ENCODE assay signal across 9 cellular contexts in genomic region chr4:1026115-1026514, GRCh38. TPM values are rescaled to one million over a fixed set of nuclear protein-coding genes. Genes with fewer than 3 reads are reported as not detected.
A peak's percentile ranks its signal among the peaks of the same experiment; 100 is the strongest.
DNase-seq lines count a peak whose midpoint lies in the region; ATAC-seq and TF ChIP-seq lines count a peak whose summit lies in the region.
"Had no signal": no experiment of that assay in that cellular context is flagged by ENCODE, and none has a peak within 500 bp of the region (broad histone marks: within the 10 kb centered on the region; RNA-seq: fewer than 3 reads in every experiment).

No MANE protein-coding gene starts in this region.

- no peak for TF ChIP-seq CTCF in BE2C (IDR thresholded peaks at IDR 0.05; ENCODE audit: low read depth, low read length)

- no peaks in the 10 kb centered on the region for H3K9me3 ChIP-seq in BE2C

- peaks cover 4% of the 10 kb centered on the region; the same call in 1 of the 2 replicates for H3K27me3 ChIP-seq in BE2C

- no peaks in the 10 kb centered on the region for H3K9me3 Mint-ChIP-seq in activated T-cell treated with anti-CD3 and anti-CD28 coated beads, Interleukin-2, amount 50 U/mL, for 4 hours
- H3K9me3 Mint-ChIP-seq in natural killer cell treated with Interleukin-12 subunit alpha and Interleukin-12 subunit beta and Interleukin-15 and Interleukin-18, amount 100 ng/mL, for 72 hours = no peaks in the 10 kb centered on the region

- peaks cover 2% of the 10 kb centered on the region for H3K36me3 Mint-ChIP-seq in activated T-cell treated with anti-CD3 and anti-CD28 coated beads, Interleukin-2, amount 50 U/mL, for 4 hours (ENCODE audit: insufficient read depth)
- no peaks in the 10 kb centered on the region for H3K36me3 Mint-ChIP-seq in natural killer cell treated with Interleukin-12 subunit alpha and Interleukin-12 subunit beta and Interleukin-15 and Interleukin-18, amount 100 ng/mL, for 72 hours

- H3K4me1 Mint-ChIP-seq in activated T-cell treated with anti-CD3 and anti-CD28 coated beads, Interleukin-2, amount 50 U/mL, for 4 hours (ENCODE audit: low read depth) = peaks cover 5% of the 10 kb centered on the region
- H3K4me1 Mint-ChIP-seq in natural killer cell treated with Interleukin-12 subunit alpha and Interleukin-12 subunit beta and Interleukin-15 and Interleukin-18, amount 100 ng/mL, for 72 hours (ENCODE audit: low read depth in 2 of 2) = no peaks in the 10 kb centered on the region

- no peak overlapping the region for H3K4me3 Mint-ChIP-seq in activated T-cell treated with anti-CD3 and anti-CD28 coated beads, Interleukin-2, amount 50 U/mL, for 4 hours
- no peak overlapping the region for H3K4me3 Mint-ChIP-seq in natural killer cell treated with Interleukin-12 subunit alpha and Interleukin-12 subunit beta and Interleukin-15 and Interleukin-18, amount 100 ng/mL, for 72 hours

- no peaks in the 10 kb centered on the region for H3K36me3 ChIP-seq in BE2C

- ATAC-seq in GM19043 (IDR thresholded peaks at IDR 0.05; ENCODE audit: low read depth, unreplicated experiment) (peak; percentile 51), HG03442 (IDR thresholded peaks at IDR 0.05; ENCODE audit: unreplicated experiment) (peak; percentile 65)
- ATAC-seq in activated T-cell treated with anti-CD3 and anti-CD28 coated beads, Interleukin-2, amount 50 U/mL, for 4 hours = peak; percentile 77
- ATAC-seq in natural killer cell treated with Interleukin-12 subunit alpha and Interleukin-12 subunit beta and Interleukin-15 and Interleukin-18, amount 100 ng/mL, for 72 hours = peak; percentile 57 to 69

- no peaks in the 10 kb centered on the region for H3K27me3 Mint-ChIP-seq in activated T-cell treated with anti-CD3 and anti-CD28 coated beads, Interleukin-2, amount 50 U/mL, for 4 hours (ENCODE audit: low read depth)
- H3K27me3 Mint-ChIP-seq in natural killer cell treated with Interleukin-12 subunit alpha and Interleukin-12 subunit beta and Interleukin-15 and Interleukin-18, amount 100 ng/mL, for 72 hours = no peaks in the 10 kb centered on the region

- H3K4me3 ChIP-seq in BE2C (ENCODE audit: low read depth, low read length) = no peak overlapping the region
- H3K4me3 ChIP-seq: lung had no signal

- no peak overlapping the region for H3K27ac Mint-ChIP-seq in natural killer cell treated with Interleukin-12 subunit alpha and Interleukin-12 subunit beta and Interleukin-15 and Interleukin-18, amount 100 ng/mL, for 72 hours

- DNase-seq in BE2C (peak; percentile 49), mesenteric fat pad (ENCODE audit: low spot score) (no peak), AG08395 (ENCODE audit: low spot score) (no peak), NCI-H187 (lab: John Stamatoyannopoulos, UW) (no peak)
- DNase-seq in activated T-cell treated with anti-CD3 and anti-CD28 coated beads, Interleukin-2, amount 50 U/mL, for 4 hours = no peak
- no peak for DNase-seq in natural killer cell treated with Interleukin-12 subunit alpha and Interleukin-12 subunit beta and Interleukin-15 and Interleukin-18, amount 100 ng/mL, for 72 hours (ENCODE audit: low spot score)

- H3K4me1 ChIP-seq in BE2C = no peaks in the 10 kb centered on the region

RNA-seq across cellular contexts. Expression of gene FGFRL1, which starts 14.7 kb away (rescaled TPM):
- 0.19 TPM for polyA plus RNA-seq in BE2C (2012; ENCODE audit: insufficient read depth, insufficient read length, low read depth)
- 10 to 100 TPM; 20.4 to 29.6 (median 20.6) TPM for total RNA-seq in activated T-cell treated with anti-CD3 and anti-CD28 coated beads, Interleukin-2, amount 50 U/mL, for 4 hours
- 10 to 100 TPM; 15.2 to 16.6 TPM for total RNA-seq in natural killer cell treated with Interleukin-12 subunit alpha and Interleukin-12 subunit beta and Interleukin-15 and Interleukin-18, amount 100 ng/mL, for 72 hours
- total RNA-seq in mesenteric fat pad = 54.1 TPM

RNA-seq across cellular contexts. Expression of gene SLC26A1, which starts 32.9 kb away (rescaled TPM):
- polyA plus RNA-seq in BE2C (2012; ENCODE audit: insufficient read depth, insufficient read length, low read depth) = 1.6 TPM
- under 1 TPM in 1 of 3 donors, not detected in 2; 0.05 TPM for total RNA-seq in activated T-cell treated with anti-CD3 and anti-CD28 coated beads, Interleukin-2, amount 50 U/mL, for 4 hours
- under 1 TPM in 1 of 2 donors, not detected in 1; 0.88 TPM for total RNA-seq in natural killer cell treated with Interleukin-12 subunit alpha and Interleukin-12 subunit beta and Interleukin-15 and Interleukin-18, amount 100 ng/mL, for 72 hours
- total RNA-seq in mesenteric fat pad = 0.22 TPM

RNA-seq across cellular contexts. Expression of gene IDUA, which starts 39.3 kb away (rescaled TPM):
- polyA plus RNA-seq in BE2C (2012; ENCODE audit: insufficient read depth, insufficient read length, low read depth) = 5.3 TPM
- total RNA-seq in activated T-cell treated with anti-CD3 and anti-CD28 coated beads, Interleukin-2, amount 50 U/mL, for 4 hours = 10 to 100 TPM; 13.5 to 18.3 (median 14.4) TPM
- total RNA-seq in natural killer cell treated with Interleukin-12 subunit alpha and Interleukin-12 subunit beta and Interleukin-15 and Interleukin-18, amount 100 ng/mL, for 72 hours = 10 to 100 TPM; 15.7 to 17.5 TPM
- total RNA-seq in mesenteric fat pad = 34.7 TPM

RNA-seq across cellular contexts. Expression of gene DGKQ, which starts 52.7 kb away (rescaled TPM):
- 22.7 TPM for polyA plus RNA-seq in BE2C (2012; ENCODE audit: insufficient read depth, insufficient read length, low read depth)
- 10 to 100 TPM; 11.2 to 21.5 (median 14.8) TPM for total RNA-seq in activated T-cell treated with anti-CD3 and anti-CD28 coated beads, Interleukin-2, amount 50 U/mL, for 4 hours
- total RNA-seq in natural killer cell treated with Interleukin-12 subunit alpha and Interleukin-12 subunit beta and Interleukin-15 and Interleukin-18, amount 100 ng/mL, for 72 hours = 10 to 100 TPM; 15.4 to 19.6 TPM
- total RNA-seq in mesenteric fat pad = 10.1 TPM
